In genomic region chr7:22123139-22123538, GRCh38 we compare ENCODE assay signal across 1 cellular context.
TF ChIP-seq lines count a peak whose summit lies in the region.

No MANE protein-coding gene starts in this region.

TF ChIP-seq in K562, 482 proteins besides CTCF, POLR2A, EP300 and RAD21 (continued from another document and continues in another):
- TF ChIP-seq, protein P1, sequence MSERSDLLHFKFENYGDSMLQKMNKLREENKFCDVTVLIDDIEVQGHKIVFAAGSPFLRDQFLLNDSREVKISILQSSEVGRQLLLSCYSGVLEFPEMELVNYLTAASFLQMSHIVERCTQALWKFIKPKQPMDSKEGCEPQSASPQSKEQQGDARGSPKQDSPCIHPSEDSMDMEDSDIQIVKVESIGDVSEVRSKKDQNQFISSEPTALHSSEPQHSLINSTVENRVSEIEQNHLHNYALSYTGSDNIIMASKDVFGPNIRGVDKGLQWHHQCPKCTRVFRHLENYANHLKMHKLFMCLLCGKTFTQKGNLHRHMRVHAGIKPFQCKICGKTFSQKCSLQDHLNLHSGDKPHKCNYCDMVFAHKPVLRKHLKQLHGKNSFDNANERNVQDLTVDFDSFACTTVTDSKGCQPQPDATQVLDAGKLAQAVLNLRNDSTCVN (CRISPR knock-in tag; IDR thresholded peaks at IDR 0.05), result no peak
- TF ChIP-seq KHSRP (IDR thresholded peaks at IDR 0.05), result no peak
- no peak for TF ChIP-seq HES1 (IDR thresholded peaks at IDR 0.05; ENCODE audit: low read depth)
- TF ChIP-seq, protein P2, sequence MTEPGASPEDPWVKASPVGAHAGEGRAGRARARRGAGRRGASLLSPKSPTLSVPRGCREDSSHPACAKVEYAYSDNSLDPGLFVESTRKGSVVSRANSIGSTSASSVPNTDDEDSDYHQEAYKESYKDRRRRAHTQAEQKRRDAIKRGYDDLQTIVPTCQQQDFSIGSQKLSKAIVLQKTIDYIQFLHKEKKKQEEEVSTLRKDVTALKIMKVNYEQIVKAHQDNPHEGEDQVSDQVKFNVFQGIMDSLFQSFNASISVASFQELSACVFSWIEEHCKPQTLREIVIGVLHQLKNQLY (CRISPR knock-in tag; conservative IDR thresholded peaks at IDR 0.05), result 0 out of 4 replicates have a peak, but pooled peaks of 1 of the 2 experiments have one; percentile 80
- TF ChIP-seq, protein P3, sequence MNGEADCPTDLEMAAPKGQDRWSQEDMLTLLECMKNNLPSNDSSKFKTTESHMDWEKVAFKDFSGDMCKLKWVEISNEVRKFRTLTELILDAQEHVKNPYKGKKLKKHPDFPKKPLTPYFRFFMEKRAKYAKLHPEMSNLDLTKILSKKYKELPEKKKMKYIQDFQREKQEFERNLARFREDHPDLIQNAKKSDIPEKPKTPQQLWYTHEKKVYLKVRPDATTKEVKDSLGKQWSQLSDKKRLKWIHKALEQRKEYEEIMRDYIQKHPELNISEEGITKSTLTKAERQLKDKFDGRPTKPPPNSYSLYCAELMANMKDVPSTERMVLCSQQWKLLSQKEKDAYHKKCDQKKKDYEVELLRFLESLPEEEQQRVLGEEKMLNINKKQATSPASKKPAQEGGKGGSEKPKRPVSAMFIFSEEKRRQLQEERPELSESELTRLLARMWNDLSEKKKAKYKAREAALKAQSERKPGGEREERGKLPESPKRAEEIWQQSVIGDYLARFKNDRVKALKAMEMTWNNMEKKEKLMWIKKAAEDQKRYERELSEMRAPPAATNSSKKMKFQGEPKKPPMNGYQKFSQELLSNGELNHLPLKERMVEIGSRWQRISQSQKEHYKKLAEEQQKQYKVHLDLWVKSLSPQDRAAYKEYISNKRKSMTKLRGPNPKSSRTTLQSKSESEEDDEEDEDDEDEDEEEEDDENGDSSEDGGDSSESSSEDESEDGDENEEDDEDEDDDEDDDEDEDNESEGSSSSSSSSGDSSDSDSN (IDR thresholded peaks at IDR 0.05; ENCODE audit: borderline replicate concordance in 1 of 2, low read depth in 2 of 2, low read length in 2 of 2), result peak in 1 of 2 experiments; percentile 51; a peak in 1 of 4 replicates
- TF ChIP-seq ZEB2 (IDR thresholded peaks at IDR 0.05), result 0 out of 2 replicates have a peak, but pooled peaks have one; percentile 50
- TF ChIP-seq, protein P4, sequence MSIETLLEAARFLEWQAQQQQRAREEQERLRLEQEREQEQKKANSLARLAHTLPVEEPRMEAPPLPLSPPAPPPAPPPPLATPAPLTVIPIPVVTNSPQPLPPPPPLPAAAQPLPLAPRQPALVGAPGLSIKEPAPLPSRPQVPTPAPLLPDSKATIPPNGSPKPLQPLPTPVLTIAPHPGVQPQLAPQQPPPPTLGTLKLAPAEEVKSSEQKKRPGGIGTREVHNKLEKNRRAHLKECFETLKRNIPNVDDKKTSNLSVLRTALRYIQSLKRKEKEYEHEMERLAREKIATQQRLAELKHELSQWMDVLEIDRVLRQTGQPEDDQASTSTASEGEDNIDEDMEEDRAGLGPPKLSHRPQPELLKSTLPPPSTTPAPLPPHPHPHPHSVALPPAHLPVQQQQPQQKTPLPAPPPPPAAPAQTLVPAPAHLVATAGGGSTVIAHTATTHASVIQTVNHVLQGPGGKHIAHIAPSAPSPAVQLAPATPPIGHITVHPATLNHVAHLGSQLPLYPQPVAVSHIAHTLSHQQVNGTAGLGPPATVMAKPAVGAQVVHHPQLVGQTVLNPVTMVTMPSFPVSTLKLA (conservative IDR thresholded peaks at IDR 0.05), result peak in 1 of 2 experiments; percentile 57; a peak in 2 of 4 replicates
- no peak for TF ChIP-seq ZNF316 (IDR thresholded peaks at IDR 0.05)
- no peak for TF ChIP-seq PTBP1 (IDR thresholded peaks at IDR 0.05; ENCODE audit: low read depth, low read length)
- 0 out of 2 replicates have a peak, but pooled peaks have one; percentile 22 for TF ChIP-seq ZNF583 (CRISPR knock-in tag; IDR thresholded peaks at IDR 0.05)
- TF ChIP-seq EGR1 (conservative IDR thresholded peaks at IDR 0.05), result no peak
- no peak for TF ChIP-seq ZNF75A (CRISPR knock-in tag; IDR thresholded peaks at IDR 0.05)
- TF ChIP-seq ZNF584 (CRISPR knock-in tag; IDR thresholded peaks at IDR 0.05; ENCODE audit: low read depth), result peak; percentile 69; the same call in 1 of the 2 replicates
- no peak for TF ChIP-seq ELF1 (tag; IDR thresholded peaks at IDR 0.05)
- TF ChIP-seq, protein P5, sequence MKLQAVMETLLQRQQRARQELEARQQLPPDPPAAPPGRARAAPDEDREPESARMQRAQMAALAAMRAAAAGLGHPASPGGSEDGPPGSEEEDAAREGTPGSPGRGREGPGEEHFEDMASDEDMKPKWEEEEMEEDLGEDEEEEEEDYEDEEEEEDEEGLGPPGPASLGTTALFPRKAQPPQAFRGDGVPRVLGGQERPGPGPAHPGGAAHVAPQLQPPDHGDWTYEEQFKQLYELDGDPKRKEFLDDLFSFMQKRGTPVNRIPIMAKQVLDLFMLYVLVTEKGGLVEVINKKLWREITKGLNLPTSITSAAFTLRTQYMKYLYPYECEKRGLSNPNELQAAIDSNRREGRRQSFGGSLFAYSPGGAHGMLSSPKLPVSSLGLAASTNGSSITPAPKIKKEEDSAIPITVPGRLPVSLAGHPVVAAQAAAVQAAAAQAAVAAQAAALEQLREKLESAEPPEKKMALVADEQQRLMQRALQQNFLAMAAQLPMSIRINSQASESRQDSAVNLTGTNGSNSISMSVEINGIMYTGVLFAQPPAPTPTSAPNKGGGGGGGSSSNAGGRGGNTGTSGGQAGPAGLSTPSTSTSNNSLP (IDR thresholded peaks at IDR 0.05; ENCODE audit: borderline replicate concordance, low read depth, low read length), result no peak
- no peak for TF ChIP-seq ZC3H8 (IDR thresholded peaks at IDR 0.05)
- TF ChIP-seq CREM (IDR thresholded peaks at IDR 0.05; ENCODE audit: low read depth), result peak; percentile 63
- no peak for TF ChIP-seq CBFA2T2 (conservative IDR thresholded peaks at IDR 0.05)
- no peak for TF ChIP-seq SFPQ (IDR thresholded peaks at IDR 0.05; ENCODE audit: low read depth, low read length)
- no peak for TF ChIP-seq RBFOX2 (IDR thresholded peaks at IDR 0.05; ENCODE audit: low read depth, low read length)
- TF ChIP-seq EHMT2 (IDR thresholded peaks at IDR 0.05), result 0 out of 2 replicates have a peak, but pooled peaks have one; percentile 12
- peak; percentile 67; the same call in 1 of the 2 replicates for TF ChIP-seq RNF2 (IDR thresholded peaks at IDR 0.05)
- TF ChIP-seq U2AF1 (optimal IDR thresholded peaks at IDR 0.05; ENCODE audit: low read depth, low read length), result no peak
- TF ChIP-seq MCM5 (IDR thresholded peaks at IDR 0.05; ENCODE audit: low read depth), result no peak
- peak; percentile 63 for TF ChIP-seq TCF3 (CRISPR knock-in tag; IDR thresholded peaks at IDR 0.05)
- no peak; the same call in 1 of the 2 replicates for TF ChIP-seq HDAC2 (IDR thresholded peaks at IDR 0.05)
- no peak for TF ChIP-seq ZBTB49 (CRISPR knock-in tag; IDR thresholded peaks at IDR 0.05; ENCODE audit: borderline replicate concordance)
- TF ChIP-seq TEAD4 (IDR thresholded peaks at IDR 0.05; ENCODE audit: low read length), result no peak; the same call in 1 of the 2 replicates
- no peak for TF ChIP-seq TEAD4 (CRISPR knock-in tag; IDR thresholded peaks at IDR 0.05; ENCODE audit: borderline replicate concordance)
- no peak for TF ChIP-seq PHB2 (IDR thresholded peaks at IDR 0.05; ENCODE audit: low read depth)
- TF ChIP-seq GTF2B (IDR thresholded peaks at IDR 0.05; ENCODE audit: extremely low read depth, insufficient read length), result no peak
- no peak for TF ChIP-seq HDAC6 (IDR thresholded peaks at IDR 0.05; ENCODE audit: low read depth, low read length)
- TF ChIP-seq, protein P6, sequence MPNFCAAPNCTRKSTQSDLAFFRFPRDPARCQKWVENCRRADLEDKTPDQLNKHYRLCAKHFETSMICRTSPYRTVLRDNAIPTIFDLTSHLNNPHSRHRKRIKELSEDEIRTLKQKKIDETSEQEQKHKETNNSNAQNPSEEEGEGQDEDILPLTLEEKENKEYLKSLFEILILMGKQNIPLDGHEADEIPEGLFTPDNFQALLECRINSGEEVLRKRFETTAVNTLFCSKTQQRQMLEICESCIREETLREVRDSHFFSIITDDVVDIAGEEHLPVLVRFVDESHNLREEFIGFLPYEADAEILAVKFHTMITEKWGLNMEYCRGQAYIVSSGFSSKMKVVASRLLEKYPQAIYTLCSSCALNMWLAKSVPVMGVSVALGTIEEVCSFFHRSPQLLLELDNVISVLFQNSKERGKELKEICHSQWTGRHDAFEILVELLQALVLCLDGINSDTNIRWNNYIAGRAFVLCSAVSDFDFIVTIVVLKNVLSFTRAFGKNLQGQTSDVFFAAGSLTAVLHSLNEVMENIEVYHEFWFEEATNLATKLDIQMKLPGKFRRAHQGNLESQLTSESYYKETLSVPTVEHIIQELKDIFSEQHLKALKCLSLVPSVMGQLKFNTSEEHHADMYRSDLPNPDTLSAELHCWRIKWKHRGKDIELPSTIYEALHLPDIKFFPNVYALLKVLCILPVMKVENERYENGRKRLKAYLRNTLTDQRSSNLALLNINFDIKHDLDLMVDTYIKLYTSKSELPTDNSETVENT (CRISPR knock-in tag; IDR thresholded peaks at IDR 0.05), result 0 out of 2 replicates have a peak, but pooled peaks have one; percentile 16
- peak; percentile 93 for TF ChIP-seq MAX (CRISPR knock-in tag; IDR thresholded peaks at IDR 0.05)
- TF ChIP-seq HDAC1 (IDR thresholded peaks at IDR 0.05), result peak in 1 of 2 experiments; percentile 28; a peak in 1 of 4 replicates
- TF ChIP-seq, protein P7, sequence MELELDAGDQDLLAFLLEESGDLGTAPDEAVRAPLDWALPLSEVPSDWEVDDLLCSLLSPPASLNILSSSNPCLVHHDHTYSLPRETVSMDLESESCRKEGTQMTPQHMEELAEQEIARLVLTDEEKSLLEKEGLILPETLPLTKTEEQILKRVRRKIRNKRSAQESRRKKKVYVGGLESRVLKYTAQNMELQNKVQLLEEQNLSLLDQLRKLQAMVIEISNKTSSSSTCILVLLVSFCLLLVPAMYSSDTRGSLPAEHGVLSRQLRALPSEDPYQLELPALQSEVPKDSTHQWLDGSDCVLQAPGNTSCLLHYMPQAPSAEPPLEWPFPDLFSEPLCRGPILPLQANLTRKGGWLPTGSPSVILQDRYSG (tag; conservative IDR thresholded peaks at IDR 0.05; ENCODE audit: low read depth), result peak; percentile 35
- peak; percentile 84 for TF ChIP-seq CXXC5 (CRISPR knock-in tag; IDR thresholded peaks at IDR 0.05)
- TF ChIP-seq EWSR1 (IDR thresholded peaks at IDR 0.05; ENCODE audit: borderline replicate concordance, low read depth, partially characterized antibody), result no peak
- no peak for TF ChIP-seq ZKSCAN1 (IDR thresholded peaks at IDR 0.05; ENCODE audit: low read depth, low read length)
- no peak for TF ChIP-seq ZNF184 (CRISPR knock-in tag; IDR thresholded peaks at IDR 0.05)
- peak; percentile 68 for TF ChIP-seq DPF2 (IDR thresholded peaks at IDR 0.05)
- 0 out of 2 replicates have a peak, but pooled peaks have one; percentile 57 for TF ChIP-seq HSF4 (CRISPR knock-in tag; IDR thresholded peaks at IDR 0.05; ENCODE audit: borderline replicate concordance)
- no peak for TF ChIP-seq MBD1 (CRISPR knock-in tag; IDR thresholded peaks at IDR 0.05)
- no peak for TF ChIP-seq SRF (CRISPR knock-in tag; IDR thresholded peaks at IDR 0.05)
